8 cellular contexts compared by ENCODE assay signal in genomic region chr19:29941828-29942403, GRCh38. TPM values are rescaled to one million over a fixed set of nuclear protein-coding genes. Genes with fewer than 3 reads are reported as not detected.
A peak's percentile ranks its signal among the peaks of the same experiment; 100 is the strongest.
DNase-seq lines count a peak whose midpoint lies in the region; ATAC-seq and TF ChIP-seq lines count a peak whose summit lies in the region.

A gene with protein sequence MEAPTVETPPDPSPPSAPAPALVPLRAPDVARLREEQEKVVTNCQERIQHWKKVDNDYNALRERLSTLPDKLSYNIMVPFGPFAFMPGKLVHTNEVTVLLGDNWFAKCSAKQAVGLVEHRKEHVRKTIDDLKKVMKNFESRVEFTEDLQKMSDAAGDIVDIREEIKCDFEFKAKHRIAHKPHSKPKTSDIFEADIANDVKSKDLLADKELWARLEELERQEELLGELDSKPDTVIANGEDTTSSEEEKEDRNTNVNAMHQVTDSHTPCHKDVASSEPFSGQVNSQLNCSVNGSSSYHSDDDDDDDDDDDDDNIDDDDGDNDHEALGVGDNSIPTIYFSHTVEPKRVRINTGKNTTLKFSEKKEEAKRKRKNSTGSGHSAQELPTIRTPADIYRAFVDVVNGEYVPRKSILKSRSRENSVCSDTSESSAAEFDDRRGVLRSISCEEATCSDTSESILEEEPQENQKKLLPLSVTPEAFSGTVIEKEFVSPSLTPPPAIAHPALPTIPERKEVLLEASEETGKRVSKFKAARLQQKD (plus strand): TSS chr19:29942239. CDS start chr19:29942548, 309 bp downstream.

- TF ChIP-seq CTCF in nephron (IDR thresholded peaks at IDR 0.05; ENCODE audit: unreplicated experiment in 3 of 3), result no peak

- peak within 1 kb of the TSS; percentile 69 to 94 (median 85) for H3K27ac Mint-ChIP-seq in nephron

- H3K27me3 Mint-ChIP-seq in nephron (ENCODE audit: low read depth), result peaks cover 13% of the 10 kb centered on the region

- peak; percentile 87 for ATAC-seq in GM21825 (IDR thresholded peaks at IDR 0.05; ENCODE audit: unreplicated experiment)

- H3K4me1 Mint-ChIP-seq in nephron, result peaks cover 27% of the 10 kb centered on the region

- H3K4me3 Mint-ChIP-seq in nephron, result peak within 1 kb of the TSS; percentile 98 to 99 (median 99)

- DNase-seq in DMS79 treated with DMSO at 0.1 percent for 48 hours (lab: John Stamatoyannopoulos, UW) (peak; percentile 71), Kasumi-1 (lab: John Stamatoyannopoulos, UW) (peak; percentile 74 to 78), RPMI7951 (ENCODE audit: low read depth) (peak; percentile 82), fibroblast of peridontal ligament (ENCODE audit: extremely low read depth) (peak; percentile 66)
- DNase-seq in activated T-helper 1 cell treated with anti-CD3 and anti-CD28 coated beads, Interleukin-2, amount 50 U/mL, for 16 hours (ENCODE audit: low read depth in 1 of 2, low spot score in 1 of 2), result peak; percentile 90 to 93
- peak; percentile 88 for DNase-seq in stimulated activated naive CD4-positive, alpha-beta T cell treated with Interleukin-2 at 50 U/mL for 16 hours (lab: John Stamatoyannopoulos, UW)

- H3K9me3 Mint-ChIP-seq in nephron, result peaks cover 21% of the 10 kb centered on the region

- peaks cover 9% of the 10 kb centered on the region for H3K36me3 Mint-ChIP-seq in nephron (ENCODE audit: low read depth)

RNA-seq across cellular contexts. Expression of the gene that starts here (rescaled TPM):
- 49.8 and 77.7 TPM in 2 replicates for total RNA-seq in RPMI7951 (2014; rRNA removed; shearing (Covaris generic))

Comparison
In these comparisons a context has a peak if more than half of its experiments do, and no peak if none do; other contexts are left out.
1. Peak in every context shown above with its lines: DNase-seq and ATAC-seq.